In genomic region chr14:22556990-22557623, GRCh38 we compare ENCODE assay signal across 8 cellular contexts. TPM values are rescaled to one million over a fixed set of nuclear protein-coding genes. Genes with fewer than 3 reads are reported as not detected.
DNase-seq lines count a peak whose midpoint lies in the region; ATAC-seq lines count a peak whose summit lies in the region.

No MANE protein-coding gene starts in this region.

- H3K36me3 Mint-ChIP-seq in activated CD8-positive, alpha-beta T cell treated with anti-CD3 and anti-CD28 coated beads, Interleukin-2, amount 10 ng/mL, durations not matched to agents 7 days and 5 days (ENCODE audit: low read depth) = peaks cover 53% of the 10 kb centered on the region
- no peaks in the 10 kb centered on the region for H3K36me3 Mint-ChIP-seq in memory B cell

- H3K4me1 Mint-ChIP-seq in activated CD8-positive, alpha-beta T cell treated with anti-CD3 and anti-CD28 coated beads, Interleukin-2, amount 10 ng/mL, durations not matched to agents 7 days and 5 days (ENCODE audit: low read depth) = peaks cover 90% of the 10 kb centered on the region
- H3K4me1 Mint-ChIP-seq in memory B cell = peaks cover 46% of the 10 kb centered on the region

- H3K27ac Mint-ChIP-seq in activated CD8-positive, alpha-beta T cell treated with anti-CD3 and anti-CD28 coated beads, Interleukin-2, amount 10 ng/mL, durations not matched to agents 7 days and 5 days = peak overlapping the region; percentile 97
- H3K27ac Mint-ChIP-seq in memory B cell = peak overlapping the region; percentile 97

- H3K27me3 Mint-ChIP-seq in activated CD8-positive, alpha-beta T cell treated with anti-CD3 and anti-CD28 coated beads, Interleukin-2, amount 10 ng/mL, durations not matched to agents 7 days and 5 days (ENCODE audit: low read depth) = no peaks in the 10 kb centered on the region
- no peaks in the 10 kb centered on the region for H3K27me3 Mint-ChIP-seq in memory B cell

- CTCF ChIA-PET in activated CD8-positive, alpha-beta T cell treated with anti-CD3 and anti-CD28 coated beads, Interleukin-2, amount 10 ng/mL, durations not matched to agents 7 days and 5 days (lab: Charles Lee) = interaction anchor here (0.6 to 13.0 kb wide), 50 partner anchors 9 to 935 kb away, joined by 3 to 523 read pairs (median 6); partner anchors contain the start of genes DAD1 and OXA1L

- DNase-seq in AG08396 (ENCODE audit: low spot score) = peak; percentile 86
- peak; percentile 61 for DNase-seq in NCI-H774 (lab: John Stamatoyannopoulos, UW)
- DNase-seq in activated CD8-positive, alpha-beta T cell treated with anti-CD3 and anti-CD28 coated beads, Interleukin-2, amount 10 ng/mL, durations not matched to agents 7 days and 5 days = peak; percentile 94
- DNase-seq in effector CD4-positive, alpha-beta T cell = peak; percentile 86
- peak; percentile 95 to 97 for DNase-seq in memory B cell (ENCODE audit: low spot score in 2 of 2)
- DNase-seq in stimulated activated CD4-positive, alpha-beta T cell treated with anti-CD3 and anti-CD28 coated beads, TNF-alpha, amount 100 ng/mL, for 48 hours (ENCODE audit: low read depth in 3 of 3) = peak; percentile 86 to 95 (median 91)

- POLR2A ChIA-PET in activated CD8-positive, alpha-beta T cell treated with anti-CD3 and anti-CD28 coated beads, Interleukin-2, amount 10 ng/mL, durations not matched to agents 7 days and 5 days (lab: Charles Lee) = interaction anchor here (0.5 to 13.3 kb wide), 28 partner anchors 9 to 843 kb away, joined by 3 to 541 read pairs (median 6); partner anchors contain the start of genes DAD1, PRMT5 and RBM23

- no peaks in the 10 kb centered on the region for H3K9me3 Mint-ChIP-seq in activated CD8-positive, alpha-beta T cell treated with anti-CD3 and anti-CD28 coated beads, Interleukin-2, amount 10 ng/mL, durations not matched to agents 7 days and 5 days (ENCODE audit: insufficient read depth)
- no peaks in the 10 kb centered on the region for H3K9me3 Mint-ChIP-seq in memory B cell

- peak overlapping the region; percentile 76 for H3K4me3 Mint-ChIP-seq in activated CD8-positive, alpha-beta T cell treated with anti-CD3 and anti-CD28 coated beads, Interleukin-2, amount 10 ng/mL, durations not matched to agents 7 days and 5 days
- peak overlapping the region; percentile 84 for H3K4me3 Mint-ChIP-seq in memory B cell

- ATAC-seq in GM18873 (IDR thresholded peaks at IDR 0.05; ENCODE audit: low FRiP score, unreplicated experiment) (peak; percentile 24), HG03354 (IDR thresholded peaks at IDR 0.05; ENCODE audit: poor library complexity, severe bottlenecking, unreplicated experiment) (peak; percentile 34), memory B cell (ENCODE audit: low read depth) (peak; percentile 39)
- peak; percentile 24 for ATAC-seq in activated CD8-positive, alpha-beta T cell treated with anti-CD3 and anti-CD28 coated beads, Interleukin-2, amount 10 ng/mL, durations not matched to agents 7 days and 5 days

RNA-seq across cellular contexts. Expression of gene DAD1, which starts 31.9 kb away (rescaled TPM):
- total RNA-seq in activated CD8-positive, alpha-beta T cell treated with anti-CD3 and anti-CD28 coated beads, Interleukin-2, amount 10 ng/mL, durations not matched to agents 7 days and 5 days = 100 to 1,000 TPM; 130 to 147 TPM

RNA-seq across cellular contexts. Expression of gene ABHD4, which starts 41.0 kb away (rescaled TPM):
- total RNA-seq in activated CD8-positive, alpha-beta T cell treated with anti-CD3 and anti-CD28 coated beads, Interleukin-2, amount 10 ng/mL, durations not matched to agents 7 days and 5 days = 1 to 10 TPM; 8.0 to 8.5 TPM

Comparison
In these comparisons a context has a peak if more than half of its experiments do, and no peak if none do; other contexts are left out.
1. Peak in every context shown above with its lines: DNase-seq and ATAC-seq.